18 cellular contexts compared by ENCODE assay signal in the genomic region with DNA sequence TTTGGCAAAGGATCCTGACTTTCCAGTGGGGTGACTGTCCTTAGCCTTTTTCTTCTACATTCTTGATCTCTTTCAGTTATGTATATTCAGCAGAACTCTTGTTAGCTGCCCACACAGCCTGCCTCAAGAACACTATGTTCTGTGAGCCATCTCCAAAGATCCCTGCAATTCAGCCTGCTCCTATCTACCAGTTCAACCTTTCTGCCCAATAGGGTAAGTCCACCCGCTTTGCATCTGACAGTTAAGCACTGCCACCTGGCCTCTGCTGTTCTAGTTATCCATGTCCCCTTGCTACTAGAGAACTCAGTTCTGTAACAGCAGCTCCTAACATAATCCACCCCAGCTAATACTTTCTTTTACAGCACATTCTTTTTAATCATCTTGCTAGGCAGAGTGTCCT. TPM values are rescaled to one million over a fixed set of nuclear protein-coding genes. Genes with fewer than 3 reads are reported as not detected.
A peak's percentile ranks its signal among the peaks of the same experiment; 100 is the strongest.
DNase-seq lines count a peak whose midpoint lies in the region; TF ChIP-seq lines count a peak whose summit lies in the region.
"Had no signal": no experiment of that assay in that cellular context is flagged by ENCODE, and none has a peak within 500 bp of the region (broad histone marks: within the 10 kb centered on the region; RNA-seq: fewer than 3 reads in every experiment).

No MANE protein-coding gene starts in this region.

- H3K27me3 ChIP-seq in hepatocyte (no peaks in the 10 kb centered on the region), smooth muscle cell (ENCODE audit: low read depth) (no peaks in the 10 kb centered on the region)
- H3K27me3 ChIP-seq: stomach had no signal

- peaks cover 5% of the 10 kb centered on the region for H3F3A ChIP-seq in smooth muscle cell (ENCODE audit: low read depth)

- H4K20me1 ChIP-seq in hepatocyte (ENCODE audit: insufficient read depth, poor library complexity, severe bottlenecking) (no peaks in the 10 kb centered on the region), smooth muscle cell (ENCODE audit: low read depth) (no peaks in the 10 kb centered on the region)
- H4K20me1 ChIP-seq: BLaER1 treated with 17β-estradiol and CSF1 and Interleukin-3, amounts not matched to agents 10 nM and 100 nM had no signal

- H3K4me2 ChIP-seq in hepatocyte (peak overlapping the region; percentile 0), smooth muscle cell (peak overlapping the region; percentile 50)
- H3K4me2 ChIP-seq: BLaER1 treated with 17β-estradiol and CSF1 and Interleukin-3, amounts not matched to agents 10 nM and 100 nM; KMS-11 had no signal

- TF ChIP-seq CTCF in hepatocyte (IDR thresholded peaks at IDR 0.05; ENCODE audit: poor library complexity) (no peak), smooth muscle cell (IDR thresholded peaks at IDR 0.05; ENCODE audit: borderline replicate concordance, insufficient read depth, poor library complexity, severe bottlenecking) (no peak), lower leg skin (IDR thresholded peaks at IDR 0.05) (no peak)

- peak; percentile 85 for DNase-seq in LHCN-M2 (ENCODE audit: low read depth)
- DNase-seq in hepatocyte (ENCODE audit: low spot score), result peak; percentile 25
- DNase-seq in smooth muscle cell (lab: John Stamatoyannopoulos, UW; ENCODE audit: unreplicated experiment), result no peak
- DNase-seq in COLO668 (lab: John Stamatoyannopoulos, UW; ENCODE audit: unreplicated experiment), result no peak
- DNase-seq in lower leg skin (ENCODE audit: low spot score in 2 of 2), result no peak
- DNase-seq in NCI-H1105 treated with DMSO at 0.1 percent for 48 hours (lab: John Stamatoyannopoulos, UW), result no peak
- DNase-seq: activated CD4-positive, CD25-positive, alpha-beta regulatory T cell treated with anti-CD3 and anti-CD28 coated beads, Interleukin-2, amount 50 U/mL, for 72 hours; activated naive CD8-positive, alpha-beta T cell treated with anti-CD3 and anti-CD28 coated beads for 36 hours; DND-41; lower lobe of right lung; NCI-H146; stomach had no signal

- WGBS in hepatocyte (ENCODE audit: low lambda C conversion rate, missing lambda C conversion rate), result 74% methylated on average over 1 of the region's 1 CpG
- 71% methylated on average over 1 of the region's 1 CpG for WGBS in smooth muscle cell (ENCODE audit: low lambda C conversion rate)
- WGBS in lower leg skin, 2 donors, result 48 to 66% methylated on average over 1 of the region's 1 CpG

- H3K4me3 ChIP-seq in hepatocyte, result no peak overlapping the region
- no peak overlapping the region for H3K4me3 ChIP-seq in smooth muscle cell
- no peak overlapping the region for H3K4me3 ChIP-seq in lower leg skin (ENCODE audit: low read depth, poor library complexity, severe bottlenecking)
- H3K4me3 ChIP-seq: BLaER1 treated with 17β-estradiol and CSF1 and Interleukin-3, amounts not matched to agents 10 nM and 100 nM; lower lobe of right lung; stomach had no signal

- no peaks in the 10 kb centered on the region for H3K9me2 ChIP-seq in hepatocyte (replicated peaks; ENCODE audit: insufficient read depth)

- no peaks in the 10 kb centered on the region for H3K9me3 ChIP-seq in hepatocyte (ENCODE audit: low read depth)
- H3K9me3 ChIP-seq in smooth muscle cell (replicated peaks; ENCODE audit: low read depth), result no peaks in the 10 kb centered on the region
- H3K9me3 ChIP-seq: lower lobe of right lung, neutrophil, stomach had no signal

- intact Hi-C loops in lower leg skin (cut with DNase I; ENCODE audit: low total_unique reads), result no loop called here

- H3K79me2 ChIP-seq in hepatocyte, result no peaks in the 10 kb centered on the region
- no peaks in the 10 kb centered on the region for H3K79me2 ChIP-seq in smooth muscle cell (ENCODE audit: low read depth)

- H2AFZ ChIP-seq in hepatocyte, result no peak overlapping the region
- no peak overlapping the region for H2AFZ ChIP-seq in smooth muscle cell (ENCODE audit: low read depth)

- H3K4me1 ChIP-seq in hepatocyte (ENCODE audit: insufficient read depth) (peaks cover 22% of the 10 kb centered on the region), smooth muscle cell (ENCODE audit: low read depth) (no peaks in the 10 kb centered on the region)

- no peak overlapping the region for H3K9ac ChIP-seq in smooth muscle cell (ENCODE audit: low read depth)
- H3K9ac ChIP-seq: BLaER1 treated with 17β-estradiol and CSF1 and Interleukin-3, amounts not matched to agents 10 nM and 100 nM; KMS-11 had no signal

- no peaks in the 10 kb centered on the region for H3K36me3 ChIP-seq in hepatocyte (replicated peaks; ENCODE audit: insufficient read depth, low read depth)
- H3K36me3 ChIP-seq in smooth muscle cell (ENCODE audit: low read depth), result no peaks in the 10 kb centered on the region
- H3K36me3 ChIP-seq: BLaER1 treated with 17β-estradiol and CSF1 and Interleukin-3, amounts not matched to agents 10 nM and 100 nM; lower lobe of right lung; neutrophil; stomach had no signal

- TF ChIP-seq POLR2A in lower leg skin (IDR thresholded peaks at IDR 0.05), result no peak

- H3K27ac ChIP-seq in angular gyrus (ENCODE audit: low read depth, low read length) (peak overlapping the region; percentile 79), hepatocyte (peak overlapping the region; percentile 78), smooth muscle cell (ENCODE audit: low read depth) (peak overlapping the region; percentile 36)
- H3K27ac ChIP-seq: BLaER1 treated with 17β-estradiol and CSF1 and Interleukin-3, amounts not matched to agents 10 nM and 100 nM; KMS-11; lower lobe of right lung; neutrophil had no signal

RNA-seq across cellular contexts. Expression of a gene that starts 13.5 kb away (rescaled TPM):
- total RNA-seq in LHCN-M2 (2014; rRNA removed), result not detected in 2 replicates
- polyA plus RNA-seq in LHCN-M2 (2012), result not detected
- not detected in 2 replicates for total RNA-seq in hepatocyte
- not detected in 2 replicates for polyA plus RNA-seq in hepatocyte
- total RNA-seq in smooth muscle cell, result 0.45 and 0.72 TPM in 2 replicates
- not detected in 2 replicates for polyA plus RNA-seq in smooth muscle cell
- total RNA-seq in lower leg skin, result not detected
- total RNA-seq: activated naive CD8-positive, alpha-beta T cell treated with anti-CD3 and anti-CD28 coated beads for 36 hours; chondrocyte; lower lobe of right lung; stomach had no signal
- polyA plus RNA-seq: esophagus, stomach had no signal

RNA-seq across cellular contexts. Expression of a gene that starts 38.7 kb away (rescaled TPM):
- total RNA-seq in LHCN-M2 (2014; rRNA removed), result not detected in 2 replicates
- polyA plus RNA-seq in LHCN-M2 (2012), result not detected
- not detected in 2 replicates for total RNA-seq in hepatocyte
- polyA plus RNA-seq in hepatocyte, result 0.34 TPM in 1 of 2 replicates, not detected in the other
- total RNA-seq in smooth muscle cell, result not detected in 2 replicates
- 0.40 TPM in 1 of 2 replicates, not detected in the other for polyA plus RNA-seq in smooth muscle cell
- total RNA-seq in lower leg skin, result not detected
- total RNA-seq: activated naive CD8-positive, alpha-beta T cell treated with anti-CD3 and anti-CD28 coated beads for 36 hours; chondrocyte; lower lobe of right lung; stomach had no signal
- polyA plus RNA-seq: esophagus, stomach had no signal

RNA-seq across cellular contexts. Expression of a gene that starts 51.3 kb away (rescaled TPM):
- total RNA-seq in LHCN-M2 (2014; rRNA removed), result 0.23 TPM in 1 of 2 replicates, not detected in the other
- polyA plus RNA-seq in LHCN-M2 (2012), result 0.13 TPM
- 8.7 and 22.4 TPM in 2 replicates for total RNA-seq in hepatocyte
- polyA plus RNA-seq in hepatocyte, result 12.7 and 12.8 TPM in 2 replicates
- total RNA-seq in smooth muscle cell, result 0.09 and 0.94 TPM in 2 replicates
- polyA plus RNA-seq in smooth muscle cell, result 0.56 TPM in 1 of 2 replicates, not detected in the other
- under 1 TPM in 3 of 4 donors, not detected in 1; 0.08 to 0.58 (median 0.47) TPM for total RNA-seq in lower leg skin

Comparison
In these comparisons a context has a peak if more than half of its experiments do, and no peak if none do; other contexts are left out.
1. DNase-seq: peak in LHCN-M2 (single experiment) and hepatocyte (single experiment); none in smooth muscle cell (single experiment), COLO668 (single experiment), lower leg skin (0 of 2) and NCI-H1105 treated with DMSO at 0.1 percent for 48 hours (single experiment).
2. Peak in every context shown above with its lines, with median percentiles within 50 percentile points of each other: H3K27ac ChIP-seq.